In the genomic region with DNA sequence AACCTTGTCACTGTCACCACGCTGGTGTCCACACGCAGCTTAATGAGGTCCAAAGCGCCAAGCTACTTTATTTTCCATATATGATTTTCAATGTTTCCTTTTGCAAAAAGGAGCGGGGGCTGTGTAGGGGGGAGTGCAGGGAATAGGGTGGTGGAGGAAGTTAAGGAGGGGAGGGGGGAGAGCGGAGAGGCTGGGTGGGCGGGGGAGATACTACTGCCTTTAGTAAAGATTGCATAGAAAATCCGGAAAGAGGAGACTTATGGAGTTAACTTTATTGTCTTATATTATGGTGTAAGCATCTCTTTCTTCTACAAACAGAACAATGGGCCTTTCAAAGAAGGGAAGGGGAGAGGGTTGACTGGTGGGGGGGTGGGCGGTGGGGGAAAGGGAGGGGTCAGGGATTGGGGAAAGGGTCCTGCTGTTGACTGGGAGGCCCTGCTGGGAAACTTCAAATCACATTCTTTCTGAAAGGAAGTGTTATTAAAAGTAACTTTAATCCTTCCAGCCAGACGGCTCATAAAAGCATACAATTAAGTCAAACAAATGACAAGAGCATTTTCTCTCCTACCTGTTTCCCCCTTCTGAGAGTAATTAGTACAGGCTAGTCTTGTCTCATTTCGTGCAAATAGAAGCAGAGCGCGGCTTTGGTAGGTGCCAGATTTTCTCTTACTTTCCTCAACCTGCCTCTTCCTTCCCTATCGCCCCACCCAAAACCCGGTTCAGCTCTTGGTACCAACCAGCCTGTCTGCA, we compare ENCODE assay signal across 1 cellular context.
TF ChIP-seq lines count a peak whose summit lies in the region.

No MANE protein-coding gene starts in this region.

TF ChIP-seq in H1, 55 proteins besides CTCF, POLR2A, EP300 and RAD21 (continued from another document):
- TF ChIP-seq KDM1A (IDR thresholded peaks at IDR 0.05; ENCODE audit: borderline replicate concordance, low read length): no peak
- no peak for TF ChIP-seq SIRT6 (IDR thresholded peaks at IDR 0.05; ENCODE audit: low read length)
- no peak for TF ChIP-seq SIN3A (conservative IDR thresholded peaks at IDR 0.05 in 1 of 2, IDR thresholded peaks at IDR 0.05 in 1 of 2; ENCODE audit: low read depth in 1 of 2, low read length in 2 of 2)
- TF ChIP-seq, protein P1, sequence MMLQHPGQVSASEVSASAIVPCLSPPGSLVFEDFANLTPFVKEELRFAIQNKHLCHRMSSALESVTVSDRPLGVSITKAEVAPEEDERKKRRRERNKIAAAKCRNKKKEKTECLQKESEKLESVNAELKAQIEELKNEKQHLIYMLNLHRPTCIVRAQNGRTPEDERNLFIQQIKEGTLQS (IDR thresholded peaks at IDR 0.05; ENCODE audit: insufficient read depth, low read depth, low read length): no peak
- TF ChIP-seq ATF2 (IDR thresholded peaks at IDR 0.05; ENCODE audit: low read length): no peak
- 0 out of 2 replicates have a peak, but pooled peaks have one; percentile 18 for TF ChIP-seq JUND (IDR thresholded peaks at IDR 0.05; ENCODE audit: low read length)
- TF ChIP-seq TCF12 (IDR thresholded peaks at IDR 0.05; ENCODE audit: low read depth, low read length): no peak
- TF ChIP-seq CREB1 (IDR thresholded peaks at IDR 0.05): no peak
- TF ChIP-seq KDM4A (IDR thresholded peaks at IDR 0.05; ENCODE audit: low read depth, low read length, severe bottlenecking): peak; percentile 22
- no peak for TF ChIP-seq BACH1 (IDR thresholded peaks at IDR 0.05; ENCODE audit: low read length)
- TF ChIP-seq YY1 (IDR thresholded peaks at IDR 0.05; ENCODE audit: low read depth, low read length): no peak
- TF ChIP-seq POLR2AphosphoS5 (IDR thresholded peaks at IDR 0.05; ENCODE audit: low read depth, low read length): no peak
- TF ChIP-seq TEAD4 (IDR thresholded peaks at IDR 0.05; ENCODE audit: low read depth, low read length): no peak
